35 cellular contexts compared by ENCODE assay signal in the genomic region with DNA sequence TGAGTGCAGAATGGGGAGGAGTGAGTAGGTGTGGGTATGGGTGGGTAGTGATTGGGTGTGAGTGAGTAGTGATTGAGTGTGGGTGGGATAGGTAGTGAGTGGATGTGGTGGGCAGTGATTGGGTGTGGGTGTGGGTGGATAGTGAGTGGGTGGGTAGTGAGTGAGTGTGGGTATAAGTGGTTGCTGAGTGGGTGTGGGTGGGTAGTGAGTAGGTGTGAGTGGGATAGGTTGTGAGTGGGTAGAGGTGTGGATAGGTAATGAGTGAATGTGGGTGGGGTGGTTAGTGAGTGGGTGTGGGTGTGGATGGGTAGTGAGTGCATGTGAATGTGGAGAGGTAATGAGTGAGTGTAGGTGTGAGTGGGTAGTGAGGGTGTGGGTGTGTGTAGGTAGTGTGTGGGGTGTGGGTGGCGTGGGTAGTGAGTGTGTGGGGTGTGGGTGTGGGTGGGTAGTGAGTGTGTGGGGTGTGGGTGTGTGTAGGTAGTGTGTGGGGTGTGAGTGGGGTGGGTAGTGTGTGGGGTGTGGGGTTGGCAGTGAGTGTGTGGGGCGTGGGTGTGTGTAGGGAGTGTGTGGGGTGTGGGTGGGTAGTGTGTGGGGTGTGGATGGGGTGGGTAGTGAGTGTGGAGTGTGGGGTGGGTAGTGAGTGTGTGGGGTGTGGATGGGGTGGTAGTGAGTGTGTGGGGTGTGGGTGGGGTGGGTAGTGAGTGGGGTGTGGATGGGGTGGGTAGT.
"Had no signal": no experiment of that assay in that cellular context is flagged by ENCODE, and none has a peak within 500 bp of the region (broad histone marks: within the 10 kb centered on the region; RNA-seq: fewer than 3 reads in every experiment).

No MANE protein-coding gene starts in this region.

- H3K4me3 Mint-ChIP-seq: activated CD8-positive, alpha-beta memory T cell treated with anti-CD3 and anti-CD28 coated beads, Interleukin-2, amount 10 ng/mL, durations not matched to agents 7 days and 5 days; activated CD8-positive, alpha-beta T cell treated with anti-CD3 and anti-CD28 coated beads, Interleukin-2, amount 10 ng/mL, durations not matched to agents 7 days and 5 days; effector memory CD8-positive, alpha-beta T cell; mesothelial cell of epicardium; naive B cell; stimulated activated naive B cell treated with anti-CD40 and anti-IgM and Interleukin-4, amounts not matched to agents 10 μg/mL and 1 μg/mL and 100 μg/mL, for 72 hours; T-helper 1 cell treated with Interleukin-12 subunit alpha and Interleukin-12 subunit beta and Interleukin-4 antibody, amounts not matched to agents 30 μg/mL and 1 μg/mL, for 36 hours had no signal

- ATAC-seq: activated CD8-positive, alpha-beta memory T cell treated with anti-CD3 and anti-CD28 coated beads, Interleukin-2, amount 10 ng/mL, durations not matched to agents 7 days and 5 days; activated CD8-positive, alpha-beta T cell treated with anti-CD3 and anti-CD28 coated beads, Interleukin-2, amount 10 ng/mL, durations not matched to agents 7 days and 5 days; effector memory CD8-positive, alpha-beta T cell; gastroesophageal sphincter; left ventricle myocardium superior; pancreas; sciatic nerve; stimulated activated naive B cell treated with anti-CD40 and anti-IgM and Interleukin-4, amounts not matched to agents 10 μg/mL and 1 μg/mL and 100 μg/mL, for 72 hours had no signal

- H3K4me1 ChIP-seq: colonic mucosa, prostate gland, testis had no signal

- H3K4me3 ChIP-seq: colonic mucosa, gastroesophageal sphincter, hepatocyte, pancreas, prostate gland, skin epidermis, testis, transverse colon, uterus had no signal

- H3K9me3 Mint-ChIP-seq: effector memory CD8-positive, alpha-beta T cell; mesothelial cell of epicardium; naive B cell; stimulated activated naive B cell treated with anti-CD40 and anti-IgM and Interleukin-4, amounts not matched to agents 10 μg/mL and 1 μg/mL and 100 μg/mL, for 72 hours; T-helper 1 cell treated with Interleukin-12 subunit alpha and Interleukin-12 subunit beta and Interleukin-4 antibody, amounts not matched to agents 30 μg/mL and 1 μg/mL, for 36 hours had no signal

- H3K27ac Mint-ChIP-seq: activated CD8-positive, alpha-beta memory T cell treated with anti-CD3 and anti-CD28 coated beads, Interleukin-2, amount 10 ng/mL, durations not matched to agents 7 days and 5 days; activated CD8-positive, alpha-beta T cell treated with anti-CD3 and anti-CD28 coated beads, Interleukin-2, amount 10 ng/mL, durations not matched to agents 7 days and 5 days; effector memory CD8-positive, alpha-beta T cell; mesothelial cell of epicardium; naive B cell; stimulated activated naive B cell treated with anti-CD40 and anti-IgM and Interleukin-4, amounts not matched to agents 10 μg/mL and 1 μg/mL and 100 μg/mL, for 72 hours; T-helper 1 cell treated with Interleukin-12 subunit alpha and Interleukin-12 subunit beta and Interleukin-4 antibody, amounts not matched to agents 30 μg/mL and 1 μg/mL, for 36 hours had no signal

- H3K4me2 ChIP-seq: hepatocyte had no signal

- H3K36me3 Mint-ChIP-seq: activated CD8-positive, alpha-beta memory T cell treated with anti-CD3 and anti-CD28 coated beads, Interleukin-2, amount 10 ng/mL, durations not matched to agents 7 days and 5 days; mesothelial cell of epicardium; naive B cell; stimulated activated naive B cell treated with anti-CD40 and anti-IgM and Interleukin-4, amounts not matched to agents 10 μg/mL and 1 μg/mL and 100 μg/mL, for 72 hours had no signal

- H3K27me3 ChIP-seq: pancreas, testis had no signal

- H3K36me3 ChIP-seq: colonic mucosa, gastroesophageal sphincter, pancreas, prostate gland, transverse colon, uterus had no signal

- DNase-seq: activated CD4-positive, alpha-beta T cell treated with anti-CD3 and anti-CD28 coated beads for 1 hour; activated CD4-positive, alpha-beta T cell treated with anti-CD3 and anti-CD28 coated beads, Interleukin-2, amount 50 U/mL, for 1 hour; activated CD8-positive, alpha-beta memory T cell treated with anti-CD3 and anti-CD28 coated beads, Interleukin-2, amount 10 ng/mL, durations not matched to agents 7 days and 5 days; activated CD8-positive, alpha-beta T cell treated with anti-CD3 and anti-CD28 coated beads, Interleukin-2, amount 10 ng/mL, durations not matched to agents 7 days and 5 days; activated effector memory CD4-positive, alpha-beta T cell treated with Interleukin-2 at 50 U/mL for 16 hours; activated naive CD4-positive, alpha-beta T cell treated with Interleukin-2 at 50 U/mL for 16 hours; activated T-cell treated with anti-CD3 and anti-CD28 coated beads, Interleukin-2, amount 50 U/mL, for 48 hours; cerebellar nuclear complex; colonic mucosa; dorsolateral prefrontal cortex; effector memory CD8-positive, alpha-beta T cell; erythroblast; islet precursor cell; left ventricle myocardium superior; mammary epithelial cell; naive B cell; pancreas; retina; stimulated activated CD4-positive, alpha-beta T cell treated with anti-CD3 and anti-CD28 coated beads, Interleukin-12 subunit alpha, Interleukin-12 subunit beta, amount 100 ng/mL, for 4 hours; stimulated activated CD4-positive, alpha-beta T cell treated with anti-CD3 and anti-CD28 coated beads, Interleukin-4, amount 100 ng/mL, for 4 hours; stimulated activated CD8-positive, alpha-beta memory T cell treated with anti-CD3 and anti-CD28 coated beads, Interleukin-4, amount 100 ng/mL, for 48 hours; stimulated activated naive B cell treated with anti-CD40 and anti-IgM and Interleukin-4, amounts not matched to agents 10 μg/mL and 1 μg/mL and 100 μg/mL, for 72 hours; SW 1271; T-helper 9 cell; testis; transverse colon; uterus had no signal

- H3K9me3 ChIP-seq: colonic mucosa, gastroesophageal sphincter, pancreas, prostate gland, testis, transverse colon, uterus had no signal

- H3K4me1 Mint-ChIP-seq: activated CD8-positive, alpha-beta memory T cell treated with anti-CD3 and anti-CD28 coated beads, Interleukin-2, amount 10 ng/mL, durations not matched to agents 7 days and 5 days had no signal

- H3K27ac ChIP-seq: colonic mucosa, dorsolateral prefrontal cortex, gastroesophageal sphincter, hepatocyte, pancreas, prostate gland, skin epidermis, testis, transverse colon, uterus, VCaP had no signal

- H2AFZ ChIP-seq: hepatocyte had no signal
